15 cellular contexts compared by ENCODE assay signal in genomic region chr20:50278377-50278683, GRCh38.
A peak's percentile ranks its signal among the peaks of the same experiment; 100 is the strongest.
DNase-seq lines count a peak whose midpoint lies in the region; ATAC-seq and TF ChIP-seq lines count a peak whose summit lies in the region.
"Had no signal": no experiment of that assay in that cellular context is flagged by ENCODE, and none has a peak within 500 bp of the region (broad histone marks: within the 10 kb centered on the region; RNA-seq: fewer than 3 reads in every experiment).

No MANE protein-coding gene starts in this region.

- peak overlapping the region in 1 of 2 experiments; percentile 45 for H3K4ac ChIP-seq in mesenchymal stem cell (ENCODE audit: low read depth in 1 of 2, low read length in 2 of 2)

- H3K27me3 ChIP-seq in HCT116 (ENCODE audit: insufficient read depth, low read length) (no peaks in the 10 kb centered on the region), mesenchymal stem cell (ENCODE audit: control insufficient read depth in 1 of 2, insufficient read depth in 1 of 2, low read length in 2 of 2) (no peaks in the 10 kb centered on the region), smooth muscle cell (ENCODE audit: low read depth) (no peaks in the 10 kb centered on the region)
- H3K27me3 ChIP-seq: brain microvascular endothelial cell had no signal

- H3K36me3 ChIP-seq in HCT116 (ENCODE audit: control insufficient read depth in 1 of 2, insufficient read depth in 2 of 2, low read length in 2 of 2) (no peaks in the 10 kb centered on the region), mesenchymal stem cell (ENCODE audit: control insufficient read depth in 1 of 2, insufficient read depth in 2 of 2, low read depth in 1 of 2, low read length in 2 of 2) (no peaks in the 10 kb centered on the region), smooth muscle cell (ENCODE audit: low read depth) (no peaks in the 10 kb centered on the region)
- H3K36me3 ChIP-seq: brain microvascular endothelial cell had no signal

- TF ChIP-seq CTCF in HCT116 (IDR thresholded peaks at IDR 0.05 in 2 of 3, conservative IDR thresholded peaks at IDR 0.05 in 1 of 3; ENCODE audit: borderline replicate concordance in 1 of 3, insufficient read depth in 1 of 3, low read depth in 2 of 3, low read length in 2 of 3) (no peak), coronary artery (IDR thresholded peaks at IDR 0.05) (no peak), smooth muscle cell (IDR thresholded peaks at IDR 0.05; ENCODE audit: borderline replicate concordance, insufficient read depth, poor library complexity, severe bottlenecking) (no peak)

- peak; percentile 12 for ATAC-seq in HCT116
- ATAC-seq in stimulated activated naive CD8-positive, alpha-beta T cell treated with anti-CD3 and anti-CD28 coated beads, Interleukin-15, amount 100 ng/mL, for 72 hours: no peak
- ATAC-seq: effector memory CD8-positive, alpha-beta T cell had no signal

- H3K9me2 ChIP-seq in HCT116 (ENCODE audit: insufficient read depth): no peaks in the 10 kb centered on the region

- H3K27ac Mint-ChIP-seq in stimulated activated naive CD8-positive, alpha-beta T cell treated with anti-CD3 and anti-CD28 coated beads, Interleukin-15, amount 100 ng/mL, for 72 hours: peak overlapping the region in 1 of 2 donors; percentile 15
- H3K27ac Mint-ChIP-seq: B cell; effector memory CD8-positive, alpha-beta T cell had no signal

- H2AFZ ChIP-seq in HCT116 (ENCODE audit: low read depth, low read length, poor library complexity, severe bottlenecking): no peak overlapping the region
- no peak overlapping the region for H2AFZ ChIP-seq in mesenchymal stem cell (ENCODE audit: low read depth, low read length)
- peak overlapping the region; percentile 42 for H2AFZ ChIP-seq in smooth muscle cell (ENCODE audit: low read depth)

- no peaks in the 10 kb centered on the region for H3K79me1 ChIP-seq in mesenchymal stem cell (replicated peaks; ENCODE audit: low read length, poor library complexity, severe bottlenecking)

- H3K9me3 Mint-ChIP-seq in stimulated activated naive CD8-positive, alpha-beta T cell treated with anti-CD3 and anti-CD28 coated beads, Interleukin-15, amount 100 ng/mL, for 72 hours: no peaks in the 10 kb centered on the region
- H3K9me3 Mint-ChIP-seq: effector memory CD8-positive, alpha-beta T cell had no signal

- RAD21 ChIA-PET in HCT116 (lab: Charles Lee; ENCODE audit: low non-redundant PET in 1 of 2, low total read pairs in 2 of 2, uncharacterized antibody in 2 of 2, unreplicated experiment in 2 of 2): no interaction called here

- H3K27ac ChIP-seq in HCT116 (ENCODE audit: low read depth, low read length) (peak overlapping the region; percentile 48), coronary artery (peak overlapping the region; percentile 69 to 78), mesenchymal stem cell (ENCODE audit: low read length, poor library complexity, severe bottlenecking) (no peak overlapping the region), smooth muscle cell (ENCODE audit: low read depth) (peak overlapping the region; percentile 28)
- H3K27ac ChIP-seq: brain microvascular endothelial cell had no signal

- H2BK5ac ChIP-seq in mesenchymal stem cell (ENCODE audit: low read depth, low read length, poor library complexity, severe bottlenecking): no peak overlapping the region

- H3K4me2 ChIP-seq in HCT116 (ENCODE audit: low read length) (peak overlapping the region; percentile 66), mesenchymal stem cell (ENCODE audit: low read length, poor library complexity, severe bottlenecking) (no peak overlapping the region), smooth muscle cell (no peak overlapping the region)

- H4K8ac ChIP-seq in mesenchymal stem cell (ENCODE audit: low read length): no peak overlapping the region

- no peaks in the 10 kb centered on the region for H3F3A ChIP-seq in smooth muscle cell (ENCODE audit: low read depth)

- H3K9ac ChIP-seq in HCT116 (ENCODE audit: low read length): peak overlapping the region; percentile 34
- H3K9ac ChIP-seq in mesenchymal stem cell (ENCODE audit: low read length): peak overlapping the region; percentile 65
- H3K9ac ChIP-seq in smooth muscle cell (ENCODE audit: low read depth): no peak overlapping the region

- peak overlapping the region; percentile 75 to 90 for H3K18ac ChIP-seq in mesenchymal stem cell (ENCODE audit: low read depth in 1 of 2, low read length in 2 of 2)

- DNase-seq in HCT116 (ENCODE audit: low read depth, low spot score): no peak
- no peak for DNase-seq in coronary artery (ENCODE audit: low spot score)
- DNase-seq in mesenchymal stem cell: no peak
- DNase-seq in smooth muscle cell (lab: John Stamatoyannopoulos, UW; ENCODE audit: unreplicated experiment): no peak
- no peak for DNase-seq in mesenteric fat pad (ENCODE audit: low spot score)
- no peak for DNase-seq in stimulated activated naive CD8-positive, alpha-beta T cell treated with anti-CD3 and anti-CD28 coated beads, Interleukin-15, amount 100 ng/mL, for 72 hours
- DNase-seq in GOT3 (lab: John Stamatoyannopoulos, UW): no peak
- DNase-seq in activated T-cell treated with anti-CD3 and anti-CD28 coated beads for 4 hours: no peak
- DNase-seq: activated CD4-positive, alpha-beta T cell treated with anti-CD3 and anti-CD28 coated beads, Interleukin-2, amount 50 U/mL, for 4 hours; brain microvascular endothelial cell; effector memory CD8-positive, alpha-beta T cell; NCI-H1105; NCI-H510A; occipital lobe had no signal

- H2BK15ac ChIP-seq in mesenchymal stem cell (ENCODE audit: low read depth, poor library complexity, severe bottlenecking): no peak overlapping the region

- TF ChIP-seq RAD21 in HCT116 (IDR thresholded peaks at IDR 0.05; ENCODE audit: low read depth): no peak

- peak overlapping the region in 1 of 2 experiments; percentile 35 for H3K14ac ChIP-seq in mesenchymal stem cell (ENCODE audit: low read length in 2 of 2)

- intact Hi-C loops in HCT116 (cut with micrococcal nuclease): no loop called here

- 84% methylated on average over 5 of the region's 5 CpGs for WGBS in mesenchymal stem cell
- WGBS in smooth muscle cell (ENCODE audit: low lambda C conversion rate): 53% methylated on average over 5 of the region's 5 CpGs

- no peaks in the 10 kb centered on the region for H3K79me2 ChIP-seq in HCT116 (ENCODE audit: insufficient read depth, low read length)
- H3K79me2 ChIP-seq in smooth muscle cell (ENCODE audit: low read depth): no peaks in the 10 kb centered on the region

- POLR2A ChIA-PET in HCT116 (lab: Charles Lee): no interaction called here

- CTCF ChIA-PET in HCT116 (lab: Charles Lee): no interaction called here

- H3K9me3 ChIP-seq in HCT116 (ENCODE audit: control insufficient read depth in 1 of 2, insufficient read depth in 1 of 2, low read depth in 1 of 2, low read length in 2 of 2): no peaks in the 10 kb centered on the region
- no peaks in the 10 kb centered on the region for H3K9me3 ChIP-seq in mesenchymal stem cell (ENCODE audit: control insufficient read depth, low read length)
- no peaks in the 10 kb centered on the region for H3K9me3 ChIP-seq in smooth muscle cell (replicated peaks; ENCODE audit: low read depth)

- H3K4me3 ChIP-seq in HCT116 (replicated peaks in 1 of 2; ENCODE audit: low read depth in 1 of 2, low read length in 2 of 2) (no peak overlapping the region), coronary artery (no peak overlapping the region), mesenchymal stem cell (ENCODE audit: insufficient read depth in 1 of 2, low read depth in 1 of 2, low read length in 2 of 2) (no peak overlapping the region), smooth muscle cell (no peak overlapping the region)

- no TSS peak for BruUV-seq in HCT116 (replicated peaks; lab: Mats Ljungman, UMichigan)

- no peak overlapping the region for H3K4me3 Mint-ChIP-seq in stimulated activated naive CD8-positive, alpha-beta T cell treated with anti-CD3 and anti-CD28 coated beads, Interleukin-15, amount 100 ng/mL, for 72 hours
- H3K4me3 Mint-ChIP-seq: B cell; effector memory CD8-positive, alpha-beta T cell had no signal

- H2AK5ac ChIP-seq in mesenchymal stem cell (ENCODE audit: low read length, severe bottlenecking): no peak overlapping the region

- peak overlapping the region; percentile 61 for H4K91ac ChIP-seq in mesenchymal stem cell (ENCODE audit: low read length)

- H3K23ac ChIP-seq in mesenchymal stem cell (ENCODE audit: low read length in 2 of 2): no peak overlapping the region

- no peaks in the 10 kb centered on the region for H4K20me1 ChIP-seq in HCT116 (ENCODE audit: insufficient read depth)
- H4K20me1 ChIP-seq in smooth muscle cell (ENCODE audit: low read depth): no peaks in the 10 kb centered on the region

- H3K4me1 ChIP-seq in HCT116 (ENCODE audit: control insufficient read depth in 1 of 2, insufficient read depth in 2 of 2, low read length in 2 of 2) (peaks cover 13 to 42% of the 10 kb centered on the region in 2 experiments), mesenchymal stem cell (ENCODE audit: control insufficient read depth, insufficient read depth, low read depth, low read length) (peaks cover 10% of the 10 kb centered on the region), smooth muscle cell (ENCODE audit: low read depth) (no peaks in the 10 kb centered on the region)

- H2BK120ac ChIP-seq in mesenchymal stem cell (ENCODE audit: low read depth, low read length): peak overlapping the region; percentile 9

- peaks cover 10% of the 10 kb centered on the region for H3K4me1 Mint-ChIP-seq in stimulated activated naive CD8-positive, alpha-beta T cell treated with anti-CD3 and anti-CD28 coated beads, Interleukin-15, amount 100 ng/mL, for 72 hours
- H3K4me1 Mint-ChIP-seq: B cell had no signal

- peak overlapping the region; percentile 72 to 85 for H2BK12ac ChIP-seq in mesenchymal stem cell (ENCODE audit: low read length in 2 of 2)

- TF ChIP-seq POLR2A in HCT116 (IDR thresholded peaks at IDR 0.05; ENCODE audit: borderline replicate concordance, extremely low read depth, insufficient read depth, insufficient read length): no peak

- peaks cover 36% of the 10 kb centered on the region for H3K27me3 Mint-ChIP-seq in stimulated activated naive CD8-positive, alpha-beta T cell treated with anti-CD3 and anti-CD28 coated beads, Interleukin-15, amount 100 ng/mL, for 72 hours

TF ChIP-seq in HCT116, 20 proteins besides CTCF, POLR2A, EP300 and RAD21:
- TF ChIP-seq ZFX (IDR thresholded peaks at IDR 0.05) (no peak), ELF1 (IDR thresholded peaks at IDR 0.05; ENCODE audit: borderline replicate concordance, low read depth) (no peak), POLR2AphosphoS5 (IDR thresholded peaks at IDR 0.05; ENCODE audit: low read depth, low read length) (no peak), SP1 (IDR thresholded peaks at IDR 0.05; ENCODE audit: low read depth) (no peak), YY1 (IDR thresholded peaks at IDR 0.05; ENCODE audit: extremely low read depth, insufficient replicate concordance, low read depth, low read length) (no peak), JUND (IDR thresholded peaks at IDR 0.05) (no peak), SRF (IDR thresholded peaks at IDR 0.05; ENCODE audit: low read depth) (no peak), EZH2phosphoT487 (IDR thresholded peaks at IDR 0.05; ENCODE audit: borderline replicate concordance) (no peak), SIN3A (IDR thresholded peaks at IDR 0.05; ENCODE audit: low read depth) (no peak), ZNF274 (IDR thresholded peaks at IDR 0.05; ENCODE audit: low read depth, low read length) (no peak), EGR1 (IDR thresholded peaks at IDR 0.05; ENCODE audit: low read depth) (no peak)
